Comparison of ENCODE assay signal across 7 cellular contexts in genomic region chr1:109282952-109283747, GRCh38. TPM values are rescaled to one million over a fixed set of nuclear protein-coding genes. Genes with fewer than 3 reads are reported as not detected.
A peak's percentile ranks its signal among the peaks of the same experiment; 100 is the strongest.
DNase-seq lines count a peak whose midpoint lies in the region; ATAC-seq and TF ChIP-seq lines count a peak whose summit lies in the region.

Gene PSRC1 (minus strand): TSS chr1:109283145.

- H3K9me2 ChIP-seq in hepatocyte (replicated peaks; ENCODE audit: insufficient read depth) = no peaks in the 10 kb centered on the region

- peak within 1 kb of the TSS; percentile 73 for H2AFZ ChIP-seq in hepatocyte

- H3K27me3 ChIP-seq in hepatocyte = no peaks in the 10 kb centered on the region

- H3K27ac ChIP-seq in hepatocyte = peak within 1 kb of the TSS; percentile 75

- peak; percentile 95 for DNase-seq in NCI-H2029 (lab: John Stamatoyannopoulos, UW)
- peak; percentile 80 for DNase-seq in T-helper 22 cell (ENCODE audit: low read depth)
- peak; percentile 99 for DNase-seq in astrocyte of the hippocampus (ENCODE audit: low read depth, low spot score)
- peak; percentile 98 for DNase-seq in hepatocyte (ENCODE audit: low spot score)
- peak; percentile 97 for DNase-seq in retina

- peak; percentile 96 for ATAC-seq in GM18505 (IDR thresholded peaks at IDR 0.05; ENCODE audit: unreplicated experiment)
- peak; percentile 89 for ATAC-seq in HG02973 (IDR thresholded peaks at IDR 0.05; ENCODE audit: unreplicated experiment)

- TF ChIP-seq CTCF in hepatocyte (IDR thresholded peaks at IDR 0.05; ENCODE audit: poor library complexity) = peak; percentile 54

- peak; percentile 74 for TF ChIP-seq POLR2A in GM18505 (IDR thresholded peaks at IDR 0.05; ENCODE audit: borderline replicate concordance, extremely low read depth, insufficient read depth, insufficient read length)

- H3K9me3 ChIP-seq in hepatocyte (ENCODE audit: low read depth) = no peaks in the 10 kb centered on the region

- H3K79me2 ChIP-seq in hepatocyte = peaks cover 14% of the 10 kb centered on the region

- H3K4me2 ChIP-seq in hepatocyte = peak within 1 kb of the TSS; percentile 76

- H3K4me1 ChIP-seq in hepatocyte (ENCODE audit: insufficient read depth) = peaks cover 8% of the 10 kb centered on the region

- WGBS in hepatocyte (ENCODE audit: low lambda C conversion rate, missing lambda C conversion rate) = 3% methylated on average over 55 of the region's 56 CpGs

- no peaks in the 10 kb centered on the region for H3K36me3 ChIP-seq in hepatocyte (replicated peaks; ENCODE audit: insufficient read depth, low read depth)

- peak within 1 kb of the TSS; percentile 27 for H3K4me3 ChIP-seq in hepatocyte

- no peaks in the 10 kb centered on the region for H4K20me1 ChIP-seq in hepatocyte (ENCODE audit: insufficient read depth, poor library complexity, severe bottlenecking)

RNA-seq across cellular contexts. Expression of gene PSRC1, which starts in this region (rescaled TPM):
- 10.1 and 14.3 TPM in 2 replicates for total RNA-seq in hepatocyte
- 9.1 and 13.7 TPM in 2 replicates for polyA plus RNA-seq in hepatocyte

Comparison
In these comparisons a context has a peak if more than half of its experiments do, and no peak if none do; other contexts are left out.
1. Peak in every context shown above with its lines: DNase-seq, ATAC-seq, H3K4me3 ChIP-seq and H3K27ac ChIP-seq.